Comparison of ENCODE assay signal across 19 cellular contexts in genomic region chr2:130882111-130882510, GRCh38. TPM values are rescaled to one million over a fixed set of nuclear protein-coding genes. Genes with fewer than 3 reads are reported as not detected.
DNase-seq lines count a peak whose midpoint lies in the region; ATAC-seq and TF ChIP-seq lines count a peak whose summit lies in the region.
"Had no signal": no experiment of that assay in that cellular context is flagged by ENCODE, and none has a peak within 500 bp of the region (broad histone marks: within the 10 kb centered on the region; RNA-seq: fewer than 3 reads in every experiment).

No MANE protein-coding gene starts in this region.

- no peak overlapping the region for H3K4me3 Mint-ChIP-seq in activated CD8-positive, alpha-beta memory T cell treated with anti-CD3 and anti-CD28 coated beads, Interleukin-2, amount 10 ng/mL, durations not matched to agents 7 days and 5 days
- no peak overlapping the region for H3K4me3 Mint-ChIP-seq in effector memory CD8-positive, alpha-beta T cell
- H3K4me3 Mint-ChIP-seq: CD4-positive, alpha-beta memory T cell had no signal

- H3K27me3 Mint-ChIP-seq in activated CD8-positive, alpha-beta memory T cell treated with anti-CD3 and anti-CD28 coated beads, Interleukin-2, amount 10 ng/mL, durations not matched to agents 7 days and 5 days, result peaks cover 7% of the 10 kb centered on the region
- H3K27me3 Mint-ChIP-seq in effector memory CD8-positive, alpha-beta T cell, result peaks cover 15 to 45% of the 10 kb centered on the region in 2 donors

- POLR2A ChIA-PET in PC-3 (lab: Charles Lee; ENCODE audit: unreplicated experiment), result no interaction called here

- intact Hi-C loops in PC-3 (cut with micrococcal nuclease), result no loop called here

- H3K4me1 ChIP-seq in PC-3 (ENCODE audit: insufficient read depth, low read length), result peaks cover 21% of the 10 kb centered on the region
- H3K4me1 ChIP-seq: Peyer's patch, SJSA1 had no signal

- 0 out of 2 replicates have a peak overlapping the region, but pooled peaks have one; percentile 3 for H3K4me2 ChIP-seq in PC-3 (ENCODE audit: low read length)

- no peaks in the 10 kb centered on the region for H3K79me2 ChIP-seq in PC-3 (ENCODE audit: low read length)

- no peak for TF ChIP-seq CTCF in PC-3 (conservative IDR thresholded peaks at IDR 0.05; ENCODE audit: low read depth, low read length)

- no peak overlapping the region for H2AFZ ChIP-seq in PC-3 (ENCODE audit: low read length)

- no peaks in the 10 kb centered on the region for H4K20me1 ChIP-seq in PC-3 (ENCODE audit: low read length)

- H3K36me3 ChIP-seq in PC-3 (ENCODE audit: low read depth, low read length), result no peaks in the 10 kb centered on the region
- H3K36me3 ChIP-seq: MG63, Peyer's patch, SJSA1 had no signal

- CTCF ChIA-PET in PC-3 (lab: Charles Lee), result interaction anchor here (0.6 kb wide), 1 partner anchor 38 kb away, joined by 3 read pairs; no protein-coding TSS in a partner anchor
- CTCF ChIA-PET in activated CD8-positive, alpha-beta memory T cell treated with anti-CD3 and anti-CD28 coated beads, Interleukin-2, amount 10 ng/mL, durations not matched to agents 7 days and 5 days (lab: Charles Lee), result interaction anchor here (1.1 to 2.8 kb wide), 3 partner anchors 9 to 39 kb away, joined by 3 to 8 read pairs (median 3); no protein-coding TSS in a partner anchor

- no peaks in the 10 kb centered on the region for H3K36me3 Mint-ChIP-seq in activated CD8-positive, alpha-beta memory T cell treated with anti-CD3 and anti-CD28 coated beads, Interleukin-2, amount 10 ng/mL, durations not matched to agents 7 days and 5 days
- H3K36me3 Mint-ChIP-seq in effector memory CD8-positive, alpha-beta T cell (ENCODE audit: insufficient read depth), result no peaks in the 10 kb centered on the region
- H3K36me3 Mint-ChIP-seq: CD4-positive, alpha-beta memory T cell had no signal

- no peak overlapping the region for H3K9ac ChIP-seq in PC-3 (ENCODE audit: low read length)

- H3K9me3 Mint-ChIP-seq in activated CD8-positive, alpha-beta memory T cell treated with anti-CD3 and anti-CD28 coated beads, Interleukin-2, amount 10 ng/mL, durations not matched to agents 7 days and 5 days (ENCODE audit: low read depth), result no peaks in the 10 kb centered on the region
- H3K9me3 Mint-ChIP-seq in effector memory CD8-positive, alpha-beta T cell, result no peaks in the 10 kb centered on the region
- H3K9me3 Mint-ChIP-seq: CD4-positive, alpha-beta memory T cell had no signal

- H3K27me3 ChIP-seq in PC-3 (ENCODE audit: low read length), result no peaks in the 10 kb centered on the region
- H3K27me3 ChIP-seq: MG63, Peyer's patch had no signal

- H3K27ac Mint-ChIP-seq in activated CD8-positive, alpha-beta memory T cell treated with anti-CD3 and anti-CD28 coated beads, Interleukin-2, amount 10 ng/mL, durations not matched to agents 7 days and 5 days, result no peak overlapping the region
- no peak overlapping the region for H3K27ac Mint-ChIP-seq in effector memory CD8-positive, alpha-beta T cell
- H3K27ac Mint-ChIP-seq: CD4-positive, alpha-beta memory T cell had no signal

- no peaks in the 10 kb centered on the region for H3K9me3 ChIP-seq in PC-3 (ENCODE audit: low read length)
- H3K9me3 ChIP-seq: MG63, Peyer's patch had no signal

- no peaks in the 10 kb centered on the region for H3K4me1 Mint-ChIP-seq in activated CD8-positive, alpha-beta memory T cell treated with anti-CD3 and anti-CD28 coated beads, Interleukin-2, amount 10 ng/mL, durations not matched to agents 7 days and 5 days
- H3K4me1 Mint-ChIP-seq in effector memory CD8-positive, alpha-beta T cell (ENCODE audit: low read depth in 2 of 2), result no peaks in the 10 kb centered on the region
- H3K4me1 Mint-ChIP-seq: CD4-positive, alpha-beta memory T cell had no signal

- no peaks in the 10 kb centered on the region for H3K9me2 ChIP-seq in PC-3 (replicated peaks; ENCODE audit: low read length)

- peak; percentile 72 for ATAC-seq in PC-3
- ATAC-seq in activated CD8-positive, alpha-beta memory T cell treated with anti-CD3 and anti-CD28 coated beads, Interleukin-2, amount 10 ng/mL, durations not matched to agents 7 days and 5 days, result no peak
- ATAC-seq in effector memory CD8-positive, alpha-beta T cell (replicated peaks), result no peak
- ATAC-seq: Right ventricle myocardium inferior had no signal

- DNase-seq in ELR (ENCODE audit: low read depth), result peak; percentile 52
- DNase-seq in PC-3, result peak; percentile 70
- DNase-seq in epithelial cell of prostate (ENCODE audit: low read depth, low spot score), result no peak
- DNase-seq in mesenteric fat pad (ENCODE audit: low spot score), result peak; percentile 67
- no peak for DNase-seq in activated CD8-positive, alpha-beta memory T cell treated with anti-CD3 and anti-CD28 coated beads, Interleukin-2, amount 10 ng/mL, durations not matched to agents 7 days and 5 days
- no peak for DNase-seq in activated naive CD4-positive, alpha-beta T cell treated with anti-CD3 and anti-CD28 coated beads, Interleukin-2, amount 50 U/mL, for 16 hours
- no peak for DNase-seq in effector memory CD8-positive, alpha-beta T cell
- DNase-seq: CD4-positive, alpha-beta memory T cell; DND-41; GOT3; HCEC 1CT; Kasumi-1; MG63; NCI-H1417; NCI-H187; NCI-H446 treated with DMSO at 0.1 percent for 48 hours; Peyer's patch had no signal

- no TSS peak for BruUV-seq in PC-3 (replicated peaks; lab: Mats Ljungman, UMichigan)

- H3F3A ChIP-seq in PC-3 (ENCODE audit: low read length, unreplicated experiment), result no peaks in the 10 kb centered on the region

- no peak overlapping the region for H3K4me3 ChIP-seq in PC-3 (ENCODE audit: low read length)
- H3K4me3 ChIP-seq: MG63, Peyer's patch, SJSA1 had no signal

- H3K27ac ChIP-seq in PC-3 (ENCODE audit: low read length) (peak overlapping the region; percentile 31), epithelial cell of prostate (peak overlapping the region; percentile 92)
- H3K27ac ChIP-seq: Peyer's patch, SJSA1 had no signal

RNA-seq across cellular contexts. Expression of gene ARHGEF4, which starts 45.4 kb away (rescaled TPM):
- total RNA-seq in PC-3 (2014; rRNA removed) (21.5 and 30.5 TPM in 2 replicates), mesenteric fat pad (9.4 TPM)
- total RNA-seq in activated CD8-positive, alpha-beta memory T cell treated with anti-CD3 and anti-CD28 coated beads, Interleukin-2, amount 10 ng/mL, durations not matched to agents 7 days and 5 days, result under 1 TPM; 0.30 to 0.41 TPM

Comparison
In these comparisons a context has a peak if more than half of its experiments do, and no peak if none do; other contexts are left out.
1. DNase-seq: peak in ELR (single experiment), PC-3 (single experiment) and mesenteric fat pad (single experiment); none in epithelial cell of prostate (single experiment), activated CD8-positive, alpha-beta memory T cell treated with anti-CD3 and anti-CD28 coated beads, Interleukin-2, amount 10 ng/mL, durations not matched to agents 7 days and 5 days (single experiment), activated naive CD4-positive, alpha-beta T cell treated with anti-CD3 and anti-CD28 coated beads, Interleukin-2, amount 50 U/mL, for 16 hours (single experiment) and effector memory CD8-positive, alpha-beta T cell (0 of 3).